ENCODE assay signal across 19 cellular contexts in genomic region chr19:3408996-3409345, GRCh38. TPM values are rescaled to one million over a fixed set of nuclear protein-coding genes. Genes with fewer than 3 reads are reported as not detected.
DNase-seq lines count a peak whose midpoint lies in the region; ATAC-seq, FAIRE-seq and TF ChIP-seq lines count a peak whose summit lies in the region.
"Had no signal": no experiment of that assay in that cellular context is flagged by ENCODE, and none has a peak within 500 bp of the region (broad histone marks: within the 10 kb centered on the region; RNA-seq: fewer than 3 reads in every experiment).

No MANE protein-coding gene starts in this region.

- H3K4me1 Mint-ChIP-seq in endothelial cell (ENCODE audit: unreplicated experiment) = no peaks in the 10 kb centered on the region
- H3K4me1 Mint-ChIP-seq: stimulated activated naive CD8-positive, alpha-beta T cell treated with anti-CD3 and anti-CD28 coated beads, Interleukin-15, amount 100 ng/mL, for 72 hours had no signal

- no peaks in the 10 kb centered on the region for H3K9me3 Mint-ChIP-seq in endothelial cell (ENCODE audit: unreplicated experiment)
- H3K9me3 Mint-ChIP-seq: stimulated activated naive CD8-positive, alpha-beta T cell treated with anti-CD3 and anti-CD28 coated beads, Interleukin-15, amount 100 ng/mL, for 72 hours had no signal

- 77 to 82% methylated on average over 11 of the region's 11 CpGs for WGBS in pancreas, 2 donors
- WGBS in thyroid gland, 2 donors = 80 to 83% methylated on average over 11 of the region's 11 CpGs
- 84 to 87% (median 84%) methylated on average over 11 of the region's 11 CpGs for WGBS in small intestine, 3 donors

- no peak overlapping the region for H3K4me3 Mint-ChIP-seq in endothelial cell (ENCODE audit: unreplicated experiment)
- H3K4me3 Mint-ChIP-seq: stimulated activated naive CD8-positive, alpha-beta T cell treated with anti-CD3 and anti-CD28 coated beads, Interleukin-15, amount 100 ng/mL, for 72 hours had no signal

- H3K4me1 ChIP-seq in adipocyte (ENCODE audit: control insufficient read depth, insufficient read depth, low read length) = peaks cover 38% of the 10 kb centered on the region
- peaks cover 18% of the 10 kb centered on the region for H3K4me1 ChIP-seq in fibroblast of lung (ENCODE audit: control insufficient read depth, extremely low read depth, insufficient read depth, low read length)
- H3K4me1 ChIP-seq in pancreas = peaks cover 18 to 31% (median 24%) of the 10 kb centered on the region in 3 donors
- peaks cover 52 to 57% of the 10 kb centered on the region in 2 donors for H3K4me1 ChIP-seq in thyroid gland
- no peaks in the 10 kb centered on the region for H3K4me1 ChIP-seq in small intestine (ENCODE audit: control insufficient read depth in 2 of 2, insufficient read depth in 1 of 2, low read depth in 1 of 2, low read length in 1 of 2)

- peak overlapping the region; percentile 20 for H3K27ac ChIP-seq in fibroblast of lung (ENCODE audit: insufficient read depth, low read length)
- H3K27ac ChIP-seq in pancreas = peak overlapping the region in 3 of 4 donors; percentile 71 to 79 (median 79)
- H3K27ac ChIP-seq in thyroid gland = peak overlapping the region; percentile 84 to 92 (median 90)
- H3K27ac ChIP-seq in small intestine (ENCODE audit: low read depth in 1 of 2, low read length in 1 of 2) = peak overlapping the region in 1 of 2 donors; percentile 74
- H3K27ac ChIP-seq: C4-2B, PC-9, WERI-Rb-1 had no signal

- TF ChIP-seq CTCF in fibroblast of lung (conservative IDR thresholded peaks at IDR 0.05 in 1 of 2, IDR thresholded peaks at IDR 0.05 in 1 of 2; ENCODE audit: low read depth in 1 of 2, low read length in 2 of 2) (no peak), pancreas (IDR thresholded peaks at IDR 0.05) (no peak), thyroid gland (IDR thresholded peaks at IDR 0.05) (no peak), endothelial cell (IDR thresholded peaks at IDR 0.05; ENCODE audit: unreplicated experiment) (no peak)

- no peak for ATAC-seq in pancreas
- ATAC-seq in HG03045 (IDR thresholded peaks at IDR 0.05; ENCODE audit: unreplicated experiment) = no peak
- ATAC-seq: stimulated activated naive CD8-positive, alpha-beta T cell treated with anti-CD3 and anti-CD28 coated beads, Interleukin-15, amount 100 ng/mL, for 72 hours had no signal

- DNase-seq in adipocyte (ENCODE audit: low read depth) (no peak), fibroblast of lung (ENCODE audit: low read depth in 2 of 2) (no peak), pancreas (no peak), thyroid gland (no peak), endothelial cell (ENCODE audit: low spot score) (no peak), NCI-H187 (lab: John Stamatoyannopoulos, UW) (no peak), small intestine (no peak)
- DNase-seq: activated gamma-delta T cell; Karpas-422; NCI-H146; NCI-H524; PC-9; stimulated activated naive CD8-positive, alpha-beta T cell treated with anti-CD3 and anti-CD28 coated beads, Interleukin-15, amount 100 ng/mL, for 72 hours; WERI-Rb-1 had no signal

- H3K27me3 ChIP-seq in adipocyte (replicated peaks; ENCODE audit: control insufficient read depth, insufficient read depth, low read length) (no peaks in the 10 kb centered on the region), fibroblast of lung (ENCODE audit: control insufficient read depth, insufficient read depth, low read length) (no peaks in the 10 kb centered on the region), pancreas (no peaks in the 10 kb centered on the region), thyroid gland (no peaks in the 10 kb centered on the region), small intestine (ENCODE audit: control insufficient read depth in 2 of 2, insufficient read depth in 2 of 2, low read length in 2 of 2) (no peaks in the 10 kb centered on the region)

- intact Hi-C loops in pancreas (cut with DNase I) (loop anchor here in 1 of 3 donors (10.0 kb wide), 1 partner anchor 64 kb away; no protein-coding TSS in a partner anchor), thyroid gland (cut with DNase I) (loop anchor here (2.0 kb wide), 1 partner anchor 18 kb away; no protein-coding TSS in a partner anchor)

- no peaks in the 10 kb centered on the region for H3K9me3 ChIP-seq in adipocyte (ENCODE audit: control insufficient read depth, low read length)
- no peaks in the 10 kb centered on the region for H3K9me3 ChIP-seq in fibroblast of lung (ENCODE audit: control insufficient read depth, insufficient read depth, low read depth, low read length)
- no peaks in the 10 kb centered on the region for H3K9me3 ChIP-seq in pancreas
- no peaks in the 10 kb centered on the region for H3K9me3 ChIP-seq in thyroid gland
- no peaks in the 10 kb centered on the region for H3K9me3 ChIP-seq in small intestine (ENCODE audit: control insufficient read depth, low read depth)

- H3K4me2 ChIP-seq in fibroblast of lung (ENCODE audit: extremely low read depth, insufficient read depth, low read length) = no peak overlapping the region
- H3K4me2 ChIP-seq: PC-9, smooth muscle cell had no signal

- peaks cover 66% of the 10 kb centered on the region for H3K79me2 ChIP-seq in fibroblast of lung (ENCODE audit: control insufficient read depth, insufficient read depth, low read length)

- peaks cover 2% of the 10 kb centered on the region for H3K27me3 Mint-ChIP-seq in endothelial cell (ENCODE audit: unreplicated experiment)
- H3K27me3 Mint-ChIP-seq: stimulated activated naive CD8-positive, alpha-beta T cell treated with anti-CD3 and anti-CD28 coated beads, Interleukin-15, amount 100 ng/mL, for 72 hours had no signal

- H3K36me3 ChIP-seq in adipocyte (ENCODE audit: control insufficient read depth, insufficient read depth, low read length, severe bottlenecking) (peaks cover 22% of the 10 kb centered on the region), fibroblast of lung (ENCODE audit: control insufficient read depth, insufficient read depth, low read length) (peaks cover 7% of the 10 kb centered on the region), pancreas (peaks cover 0 to 3% (median 0%) of the 10 kb centered on the region in 3 donors), thyroid gland (no peaks in the 10 kb centered on the region), small intestine (ENCODE audit: control insufficient read depth in 2 of 2, insufficient read depth in 2 of 2, low read length in 2 of 2) (no peaks in the 10 kb centered on the region)

- no peaks in the 10 kb centered on the region for H3K36me3 Mint-ChIP-seq in endothelial cell (ENCODE audit: low read depth, unreplicated experiment)

- TF ChIP-seq POLR2A in thyroid gland (IDR thresholded peaks at IDR 0.05) = no peak

- H3K9ac ChIP-seq in adipocyte (ENCODE audit: low read length) = peak overlapping the region; percentile 13
- H3K9ac ChIP-seq in fibroblast of lung (ENCODE audit: insufficient read depth, low read length) = no peak overlapping the region

- H3K4me3 ChIP-seq in adipocyte (ENCODE audit: low read length) = no peak overlapping the region
- no peak overlapping the region for H3K4me3 ChIP-seq in fibroblast of lung (replicated peaks in 1 of 4; ENCODE audit: control extremely low read depth in 1 of 4, insufficient read depth in 1 of 4, low read depth in 3 of 4, low read length in 4 of 4)
- H3K4me3 ChIP-seq in pancreas = no peak overlapping the region
- no peak overlapping the region for H3K4me3 ChIP-seq in thyroid gland (replicated peaks in 1 of 3)
- no peak overlapping the region for H3K4me3 ChIP-seq in small intestine (ENCODE audit: low read depth in 1 of 2, low read length in 2 of 2)
- H3K4me3 ChIP-seq: PC-9, smooth muscle cell had no signal

- no peak for FAIRE-seq in pancreas (lab: Jason Lieb, UNC)
- no peak for FAIRE-seq in small intestine (lab: Jason Lieb, UNC)
- FAIRE-seq: bronchial epithelial cell, keratinocyte had no signal

- no peak overlapping the region for H3K27ac Mint-ChIP-seq in endothelial cell (ENCODE audit: unreplicated experiment)
- H3K27ac Mint-ChIP-seq: stimulated activated naive CD8-positive, alpha-beta T cell treated with anti-CD3 and anti-CD28 coated beads, Interleukin-15, amount 100 ng/mL, for 72 hours had no signal

- no peak overlapping the region for H2AFZ ChIP-seq in fibroblast of lung (ENCODE audit: low read length)
- H2AFZ ChIP-seq: PC-9 had no signal

- no peaks in the 10 kb centered on the region for H4K20me1 ChIP-seq in fibroblast of lung (ENCODE audit: control insufficient read depth, extremely low read depth, insufficient read depth, low read length)

RNA-seq across cellular contexts. Expression of gene NFIC, which starts 42.6 kb away (rescaled TPM):
- total RNA-seq in fibroblast of lung (34.9 and 66.4 TPM in 2 replicates), pancreas (100 to 1,000 TPM; 106 to 203 (median 127) TPM), thyroid gland (100 to 1,000 TPM in 3 of 4 donors, 10 to 100 TPM in 1; 76.2 to 183 (median 132) TPM), endothelial cell (ENCODE audit: unreplicated experiment) (4.9 TPM)
- polyA plus RNA-seq in fibroblast of lung (7.9 and 16.6 TPM in 2 replicates), pancreas (10 to 100 TPM; 21.3 to 74.9 TPM), small intestine (10 to 100 TPM in 1 of 3 donors, 1 to 10 TPM in 2; 4.5 to 37.9 (median 6.2) TPM)
- polyA plus RNA-seq in fibroblast of lung (2012) = 89.7 and 117 TPM in 2 replicates
- polyA minus RNA-seq in fibroblast of lung (ENCODE audit: low replicate concordance) = 101 and 159 TPM in 2 replicates
